9 cellular contexts compared by ENCODE assay signal in genomic region chr19:46291829-46292228, GRCh38. TPM values are rescaled to one million over a fixed set of nuclear protein-coding genes. Genes with fewer than 3 reads are reported as not detected.
"Had no signal": no experiment of that assay in that cellular context is flagged by ENCODE, and none has a peak within 500 bp of the region (broad histone marks: within the 10 kb centered on the region; RNA-seq: fewer than 3 reads in every experiment).

No MANE protein-coding gene starts in this region.

- ATAC-seq: GM12878 had no signal

- H3K4me3 ChIP-seq: GM12878 had no signal

- DNase-seq: GDM1, GF-D8 had no signal

- FAIRE-seq: G401.6, GM12878, GM12891, GM12892, GM18507, GM19239 had no signal

RNA-seq across cellular contexts. Expression of gene HIF3A, which starts 5.0 kb away (rescaled TPM):
- total RNA-seq: G401 had no signal
